In genomic region chr10:47553214-47553859, GRCh38 we compare ENCODE assay signal across 8 cellular contexts. TPM values are rescaled to one million over a fixed set of nuclear protein-coding genes. Genes with fewer than 3 reads are reported as not detected.
DNase-seq lines count a peak whose midpoint lies in the region; ATAC-seq and TF ChIP-seq lines count a peak whose summit lies in the region.
"Not testable (repeated sequence)": the region's sequence is repeated elsewhere in the genome, so short reads cannot be mapped to it uniquely, and the experiment has no call there.

No MANE protein-coding gene starts in this region.

- BruUV-seq in Panc1 (replicated peaks; lab: Mats Ljungman, UMichigan) = not testable (repeated sequence)

- H3K4me1 Mint-ChIP-seq in activated T-cell treated with anti-CD3 and anti-CD28 coated beads, Interleukin-2, amount 50 U/mL, for 72 hours (ENCODE audit: low read depth) = peaks cover 17% of the 10 kb centered on the region

- in situ Hi-C loops in KBM-7 (cut with MboI; ENCODE audit: low pct_unique_long_range_greater_than_20kb, low sequenced_read_pairs); Panc1 (cut with HindIII; ENCODE audit: low pct_unique_long_range_greater_than_20kb, low sequenced_read_pairs): not testable (repeated sequence)

- DNase-seq in DMS153 treated with DMSO at 0.1 percent for 48 hours (lab: John Stamatoyannopoulos, UW; ENCODE audit: unreplicated experiment) = peak; percentile 57
- DNase-seq in KBM-7 = peak; percentile 94
- peak; percentile 69 for DNase-seq in Panc1 (ENCODE audit: low read depth, low spot score)
- DNase-seq in activated T-cell treated with anti-CD3 and anti-CD28 coated beads, Interleukin-2, amount 50 U/mL, for 72 hours = peak; percentile 82 to 85
- peak; percentile 7 for DNase-seq in esophagus squamous epithelium (lab: John Stamatoyannopoulos, UW)
- peak; percentile 46 to 50 for DNase-seq in stimulated activated CD8-positive, alpha-beta memory T cell treated with anti-CD3 and anti-CD28 coated beads, Interleukin-7, amount 100 ng/mL, for 1 hour (ENCODE audit: low read depth in 2 of 2)

- peak overlapping the region; percentile 66 to 77 for H3K4me3 ChIP-seq in Panc1 (ENCODE audit: low read depth in 2 of 2, low read length in 2 of 2)
- H3K4me3 ChIP-seq in esophagus squamous epithelium = peak overlapping the region; percentile 43 to 84 (median 68)
- H3K4me3 ChIP-seq in muscle layer of duodenum (ENCODE audit: low read depth in 1 of 2, low read length in 2 of 2) = peak overlapping the region; percentile 52 to 73

- H3K4me3 Mint-ChIP-seq in activated T-cell treated with anti-CD3 and anti-CD28 coated beads, Interleukin-2, amount 50 U/mL, for 72 hours = peak overlapping the region; percentile 90 to 100

- H3K9me3 ChIP-seq in Panc1 (ENCODE audit: control insufficient read depth, insufficient read depth, low read depth, low read length); esophagus squamous epithelium; muscle layer of duodenum (ENCODE audit: control insufficient read depth in 1 of 2, low read length in 2 of 2): not testable (repeated sequence)

- WGBS in esophagus squamous epithelium, 2 donors = 0% methylated on average over 3 of the region's 60 CpGs; no CpG with 5 or more reads in 1 of the 2 donors

- not testable (repeated sequence) for TF ChIP-seq CTCF in Panc1 (IDR thresholded peaks at IDR 0.05)
- peak in 2 of 6 experiments; percentile 5 for TF ChIP-seq CTCF in esophagus squamous epithelium (IDR thresholded peaks at IDR 0.05)

- not testable (repeated sequence) for H3K9me3 Mint-ChIP-seq in activated T-cell treated with anti-CD3 and anti-CD28 coated beads, Interleukin-2, amount 50 U/mL, for 72 hours

- H3K4me1 ChIP-seq in Panc1 (ENCODE audit: control insufficient read depth, insufficient read depth, low read length); esophagus squamous epithelium; muscle layer of duodenum (ENCODE audit: control insufficient read depth in 1 of 2, insufficient read depth in 2 of 2, low read length in 2 of 2): not testable (repeated sequence)

- peak overlapping the region; percentile 85 for H3K27ac Mint-ChIP-seq in activated T-cell treated with anti-CD3 and anti-CD28 coated beads, Interleukin-2, amount 50 U/mL, for 72 hours

- H3K27me3 ChIP-seq in Panc1 (ENCODE audit: control insufficient read depth, insufficient read depth, low read length); esophagus squamous epithelium; muscle layer of duodenum (ENCODE audit: low read depth, low read length): not testable (repeated sequence)

- H3K27ac ChIP-seq in Panc1 (ENCODE audit: low read length) (peak overlapping the region; percentile 82), esophagus squamous epithelium (peak overlapping the region; percentile 82 to 92 (median 91))
- not testable (repeated sequence) for H3K27ac ChIP-seq in muscle layer of duodenum (ENCODE audit: low read length)

- intact Hi-C loops in Panc1 (cut with micrococcal nuclease; ENCODE audit: unreplicated experiment); esophagus squamous epithelium (cut with DNase I): not testable (repeated sequence)

- peak in 2 of 4 donors; percentile 48 to 55 for TF ChIP-seq POLR2A in esophagus squamous epithelium (IDR thresholded peaks at IDR 0.05)

- not testable (repeated sequence) for H3K36me3 ChIP-seq in Panc1 (ENCODE audit: control insufficient read depth, insufficient read depth, low read length); muscle layer of duodenum (ENCODE audit: control insufficient read depth in 1 of 2, insufficient read depth in 2 of 2, low read length in 2 of 2)
- peaks cover 0 to 11% (median 0%) of the 10 kb centered on the region in 3 donors for H3K36me3 ChIP-seq in esophagus squamous epithelium

- CTCF ChIA-PET in Panc1 (lab: Charles Lee) = interaction anchor here (0.6 kb wide), 1 partner anchor 134 kb away, joined by 3 read pairs; no protein-coding TSS in a partner anchor

- H3K36me3 Mint-ChIP-seq in activated T-cell treated with anti-CD3 and anti-CD28 coated beads, Interleukin-2, amount 50 U/mL, for 72 hours (ENCODE audit: insufficient read depth in 2 of 2) = not testable (repeated sequence)

- ATAC-seq in GM21737 (IDR thresholded peaks at IDR 0.05; ENCODE audit: unreplicated experiment) (peak; percentile 82), Panc1 (peak; percentile 99)
- ATAC-seq in activated T-cell treated with anti-CD3 and anti-CD28 coated beads, Interleukin-2, amount 50 U/mL, for 72 hours (replicated peaks in 1 of 2) = peak; percentile 87 to 89

- POLR2A ChIA-PET in Panc1 (lab: Charles Lee) = not testable (repeated sequence)

- H3K27me3 Mint-ChIP-seq in activated T-cell treated with anti-CD3 and anti-CD28 coated beads, Interleukin-2, amount 50 U/mL, for 72 hours (ENCODE audit: low read depth) = not testable (repeated sequence)

RNA-seq across cellular contexts. Expression of gene AGAP9, which starts 29.9 kb away (rescaled TPM):
- 9.9 TPM for total RNA-seq in Panc1 (2021; ENCODE audit: unreplicated experiment)
- 7.4 TPM for polyA plus RNA-seq in Panc1 (2012; ENCODE audit: insufficient read length)
- 1 to 10 TPM; 7.0 to 7.2 TPM for total RNA-seq in activated T-cell treated with anti-CD3 and anti-CD28 coated beads, Interleukin-2, amount 50 U/mL, for 72 hours
- total RNA-seq in esophagus squamous epithelium = 1 to 10 TPM in 3 of 4 donors, under 1 TPM in 1; 0.94 to 8.8 (median 3.3) TPM

Comparison
In these comparisons a context has a peak if more than half of its experiments do, and no peak if none do; other contexts are left out.
1. DNase-seq: peak in every context shown above with its lines; median percentile 94 in KBM-7; 84 in activated T-cell treated with anti-CD3 and anti-CD28 coated beads, Interleukin-2, amount 50 U/mL, for 72 hours; 69 in Panc1; 57 in DMS153 treated with DMSO at 0.1 percent for 48 hours; 48 in stimulated activated CD8-positive, alpha-beta memory T cell treated with anti-CD3 and anti-CD28 coated beads, Interleukin-7, amount 100 ng/mL, for 1 hour; 7 in esophagus squamous epithelium.